ENCODE assay signal across 8 cellular contexts in genomic region chr14:53306267-53306721, GRCh38.
DNase-seq lines count a peak whose midpoint lies in the region; ATAC-seq lines count a peak whose summit lies in the region.

No MANE protein-coding gene starts in this region.

- DNase-seq in DMS79 (lab: John Stamatoyannopoulos, UW) = peak; percentile 50
- peak; percentile 62 for DNase-seq in RKO (ENCODE audit: low spot score)
- DNase-seq in activated naive CD8-positive, alpha-beta T cell treated with anti-CD3 and anti-CD28 coated beads, Interleukin-2, amount 50 U/mL, for 24 hours = peak; percentile 52
- peak; percentile 65 for DNase-seq in Right ventricle myocardium superior
- DNase-seq in pons (ENCODE audit: low spot score) = peak; percentile 91

- H3K9ac ChIP-seq in HUES64 (ENCODE audit: low read depth, low read length) = no peak overlapping the region

- H3K9me3 Mint-ChIP-seq in activated naive CD8-positive, alpha-beta T cell treated with anti-CD3 and anti-CD28 coated beads, Interleukin-2, amount 50 U/mL, for 24 hours = peaks cover 3% of the 10 kb centered on the region

- H3K27ac ChIP-seq in HUES64 (ENCODE audit: low read depth, low read length) = no peak overlapping the region

- peak overlapping the region; percentile 72 for H3K4me3 Mint-ChIP-seq in activated naive CD8-positive, alpha-beta T cell treated with anti-CD3 and anti-CD28 coated beads, Interleukin-2, amount 50 U/mL, for 24 hours

- H3K36me3 Mint-ChIP-seq in activated naive CD8-positive, alpha-beta T cell treated with anti-CD3 and anti-CD28 coated beads, Interleukin-2, amount 50 U/mL, for 24 hours (ENCODE audit: low read depth) = no peaks in the 10 kb centered on the region

- ATAC-seq in activated naive CD8-positive, alpha-beta T cell treated with anti-CD3 and anti-CD28 coated beads, Interleukin-2, amount 50 U/mL, for 24 hours = no peak
- ATAC-seq in Right ventricle myocardium superior (ENCODE audit: poor library complexity) (peak; percentile 95), GM21360 (IDR thresholded peaks at IDR 0.05; ENCODE audit: unreplicated experiment) (no peak), GM21737 (IDR thresholded peaks at IDR 0.05; ENCODE audit: unreplicated experiment) (no peak)

- H3K9me3 ChIP-seq in HUES64 (ENCODE audit: insufficient read depth, low read depth, low read length) = peaks cover 6% of the 10 kb centered on the region; the same call in 1 of the 2 replicates

- H3K27me3 ChIP-seq in HUES64 (ENCODE audit: insufficient read depth, low read length) = no peaks in the 10 kb centered on the region

- intact Hi-C loops in Right ventricle myocardium superior (cut with DNase I) = no loop called here

- WGBS in HUES64 = 37% methylated on average over 11 of the region's 11 CpGs

- H3K27ac Mint-ChIP-seq in activated naive CD8-positive, alpha-beta T cell treated with anti-CD3 and anti-CD28 coated beads, Interleukin-2, amount 50 U/mL, for 24 hours = peak overlapping the region; percentile 43

- H3K36me3 ChIP-seq in HUES64 (ENCODE audit: insufficient read depth, low read length) = no peaks in the 10 kb centered on the region

- H3K4me1 ChIP-seq in HUES64 (ENCODE audit: insufficient read depth, low read length) = no peaks in the 10 kb centered on the region

- H3K4me1 Mint-ChIP-seq in activated naive CD8-positive, alpha-beta T cell treated with anti-CD3 and anti-CD28 coated beads, Interleukin-2, amount 50 U/mL, for 24 hours = peaks cover 9% of the 10 kb centered on the region

- no peaks in the 10 kb centered on the region for H3K27me3 Mint-ChIP-seq in activated naive CD8-positive, alpha-beta T cell treated with anti-CD3 and anti-CD28 coated beads, Interleukin-2, amount 50 U/mL, for 24 hours

- 0 out of 2 replicates have a peak overlapping the region, but pooled peaks have one; percentile 26 for H3K4me3 ChIP-seq in HUES64 (ENCODE audit: low read length)
